1 cellular context compared by ENCODE assay signal in the genomic region with DNA sequence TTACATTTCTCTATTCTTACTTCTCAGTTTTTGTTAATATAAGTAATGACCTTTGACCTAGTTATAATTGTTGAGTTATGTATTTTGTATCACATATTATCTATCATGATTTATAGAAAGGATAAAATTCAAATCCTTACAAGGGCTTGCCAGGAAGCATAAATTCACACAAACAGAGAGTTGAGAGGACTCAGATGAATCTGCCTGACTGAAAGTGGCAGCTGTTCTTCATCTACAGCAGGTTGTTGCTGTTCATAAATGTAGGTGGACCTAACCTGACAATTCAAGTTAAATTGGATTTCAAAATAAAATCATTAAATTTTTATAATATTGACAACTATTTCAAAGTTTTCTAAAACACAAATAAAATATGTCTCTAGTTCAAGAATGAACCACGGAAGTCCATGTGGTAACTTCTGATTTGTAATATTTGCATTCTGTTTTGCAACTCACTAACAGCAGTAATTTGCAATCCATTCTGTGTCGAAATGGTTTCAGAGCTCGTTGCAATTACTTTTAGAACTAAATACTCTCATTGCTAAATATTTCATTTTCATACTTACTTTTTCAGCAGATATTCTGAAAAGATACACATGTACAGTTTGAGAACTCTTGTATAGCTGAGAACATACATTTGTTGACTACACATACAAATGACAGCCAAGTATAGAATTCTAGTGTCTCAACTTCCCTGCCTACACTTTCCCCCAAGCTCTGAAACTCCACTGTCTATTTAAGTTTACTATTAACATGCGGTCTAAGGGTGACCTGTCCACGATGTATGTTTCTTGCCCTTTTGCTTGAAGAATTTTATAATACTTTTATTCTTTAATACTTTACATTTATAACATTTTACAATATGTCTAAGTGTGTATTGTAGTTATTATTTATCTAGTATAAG.
TF ChIP-seq lines count a peak whose summit lies in the region.

No MANE protein-coding gene starts in this region.

TF ChIP-seq in IMR-90, 13 proteins besides CTCF, POLR2A, EP300 and RAD21 (continued from another document):
- 0 out of 2 replicates have a peak, but pooled peaks have one; percentile 18 for TF ChIP-seq CEBPB (IDR thresholded peaks at IDR 0.05; ENCODE audit: low read depth, low read length)
TF ChIP-seq in IMR-90: peak in this region for 1.
